16 cellular contexts compared by ENCODE assay signal in genomic region chr6:139485742-139486475, GRCh38.
"Had no signal": no experiment of that assay in that cellular context is flagged by ENCODE, and none has a peak within 500 bp of the region (broad histone marks: within the 10 kb centered on the region; RNA-seq: fewer than 3 reads in every experiment).

No MANE protein-coding gene starts in this region.

- H3K4me3 ChIP-seq: breast epithelium, hepatocyte, transverse colon had no signal

- H3K27ac ChIP-seq: hepatocyte, transverse colon had no signal

- H3K36me3 ChIP-seq: breast epithelium, transverse colon had no signal

- H3K9me3 Mint-ChIP-seq: activated naive CD8-positive, alpha-beta T cell treated with anti-CD3 and anti-CD28 coated beads for 36 hours; endodermal cell; stimulated activated effector memory CD8-positive, alpha-beta T cell treated with anti-CD3 and anti-CD28 coated beads, Interleukin-12 subunit alpha, Interleukin-12 subunit beta, amount 100 ng/mL, for 72 hours; T-helper 2 cell treated with Interferon-gamma antibody and Interleukin-4, amounts not matched to agents 5 μg/mL and 100 μg/mL, for 36 hours had no signal

- H3K9me3 ChIP-seq: breast epithelium, transverse colon had no signal

- H3K27me3 Mint-ChIP-seq: activated CD8-positive, alpha-beta memory T cell treated with anti-CD3 and anti-CD28 coated beads, Interleukin-2, amount 10 ng/mL, durations not matched to agents 7 days and 5 days; activated naive CD8-positive, alpha-beta T cell treated with anti-CD3 and anti-CD28 coated beads for 36 hours had no signal

- H3K4me1 ChIP-seq: breast epithelium, transverse colon had no signal

- H3K4me3 Mint-ChIP-seq: activated CD8-positive, alpha-beta memory T cell treated with anti-CD3 and anti-CD28 coated beads, Interleukin-2, amount 10 ng/mL, durations not matched to agents 7 days and 5 days; activated naive CD8-positive, alpha-beta T cell treated with anti-CD3 and anti-CD28 coated beads for 36 hours; endodermal cell; stimulated activated effector memory CD8-positive, alpha-beta T cell treated with anti-CD3 and anti-CD28 coated beads, Interleukin-12 subunit alpha, Interleukin-12 subunit beta, amount 100 ng/mL, for 72 hours; T-helper 2 cell treated with Interferon-gamma antibody and Interleukin-4, amounts not matched to agents 5 μg/mL and 100 μg/mL, for 36 hours had no signal

- DNase-seq: activated CD4-positive, alpha-beta T cell treated with anti-CD3 and anti-CD28 coated beads for 1 hour; activated CD4-positive, alpha-beta T cell treated with anti-CD3 and anti-CD28 coated beads, Interleukin-2, amount 50 U/mL, for 48 hours; activated CD8-positive, alpha-beta memory T cell treated with anti-CD3 and anti-CD28 coated beads, Interleukin-2, amount 10 ng/mL, durations not matched to agents 7 days and 5 days; activated gamma-delta T cell; activated naive CD8-positive, alpha-beta T cell treated with anti-CD3 and anti-CD28 coated beads for 36 hours; activated T-cell treated with anti-CD3 and anti-CD28 coated beads, Interleukin-2, amount 50 U/mL, for 48 hours; anterior cingulate cortex; endodermal cell; erythroblast; mammary epithelial cell; SW 1271; transverse colon had no signal

- H3K27me3 ChIP-seq: breast epithelium, hepatocyte, transverse colon had no signal

- H3K36me3 Mint-ChIP-seq: activated naive CD8-positive, alpha-beta T cell treated with anti-CD3 and anti-CD28 coated beads for 36 hours; stimulated activated effector memory CD8-positive, alpha-beta T cell treated with anti-CD3 and anti-CD28 coated beads, Interleukin-12 subunit alpha, Interleukin-12 subunit beta, amount 100 ng/mL, for 72 hours had no signal

- H3K27ac Mint-ChIP-seq: activated CD8-positive, alpha-beta memory T cell treated with anti-CD3 and anti-CD28 coated beads, Interleukin-2, amount 10 ng/mL, durations not matched to agents 7 days and 5 days; activated naive CD8-positive, alpha-beta T cell treated with anti-CD3 and anti-CD28 coated beads for 36 hours; endodermal cell; stimulated activated effector memory CD8-positive, alpha-beta T cell treated with anti-CD3 and anti-CD28 coated beads, Interleukin-12 subunit alpha, Interleukin-12 subunit beta, amount 100 ng/mL, for 72 hours; T-helper 2 cell treated with Interferon-gamma antibody and Interleukin-4, amounts not matched to agents 5 μg/mL and 100 μg/mL, for 36 hours had no signal

- ATAC-seq: activated CD8-positive, alpha-beta memory T cell treated with anti-CD3 and anti-CD28 coated beads, Interleukin-2, amount 10 ng/mL, durations not matched to agents 7 days and 5 days; stimulated activated effector memory CD8-positive, alpha-beta T cell treated with anti-CD3 and anti-CD28 coated beads, Interleukin-12 subunit alpha, Interleukin-12 subunit beta, amount 100 ng/mL, for 72 hours had no signal
